36 cellular contexts compared by ENCODE assay signal in genomic region chr9:116741742-116742141, GRCh38.
"Had no signal": no experiment of that assay in that cellular context is flagged by ENCODE, and none has a peak within 500 bp of the region (broad histone marks: within the 10 kb centered on the region; RNA-seq: fewer than 3 reads in every experiment).

No MANE protein-coding gene starts in this region.

- H3K36me3 ChIP-seq: ascending aorta, cardiac muscle cell had no signal

- H3K27ac ChIP-seq: ascending aorta, cardiac muscle cell, VCaP had no signal

- H3K4me1 Mint-ChIP-seq: activated CD4-positive, alpha-beta T cell treated with anti-CD3 and anti-CD28 coated beads, Interleukin-2, amount 10 ng/mL, durations not matched to agents 24 days and 14 days; activated naive CD4-positive, alpha-beta T cell treated with anti-CD3 and anti-CD28 coated beads, Interleukin-2, amount 10 ng/mL, durations not matched to agents 7 days and 5 days; activated naive CD4-positive, alpha-beta T cell treated with anti-CD3 and anti-CD28 coated beads, Interleukin-2, amount 50 U/mL, for 24 hours; activated naive CD8-positive, alpha-beta T cell treated with anti-CD3 and anti-CD28 coated beads, Interleukin-2, amount 10 ng/mL, durations not matched to agents 7 days and 5 days; activated naive CD8-positive, alpha-beta T cell treated with anti-CD3 and anti-CD28 coated beads, Interleukin-2, amount 50 U/mL, for 24 hours had no signal

- FAIRE-seq: bronchial epithelial cell, TTC549 had no signal

- H3K9me3 ChIP-seq: ascending aorta had no signal

- H3K27ac Mint-ChIP-seq: activated B cell treated with CpG ODN at 0.5 μM for 24 hours; activated CD4-positive, alpha-beta memory T cell treated with anti-CD3 and anti-CD28 coated beads, Interleukin-2, amount 10 ng/mL, durations not matched to agents 7 days and 5 days; activated CD4-positive, alpha-beta T cell treated with anti-CD3 and anti-CD28 coated beads, Interleukin-2, amount 10 ng/mL, durations not matched to agents 24 days and 14 days; activated CD8-positive, alpha-beta memory T cell treated with anti-CD3 and anti-CD28 coated beads, Interleukin-2, amount 10 ng/mL, durations not matched to agents 7 days and 5 days; activated CD8-positive, alpha-beta T cell treated with anti-CD3 and anti-CD28 coated beads, Interleukin-2, amount 10 ng/mL, durations not matched to agents 7 days and 5 days; activated naive CD4-positive, alpha-beta T cell treated with anti-CD3 and anti-CD28 coated beads, Interleukin-2, amount 10 ng/mL, durations not matched to agents 7 days and 5 days; activated naive CD4-positive, alpha-beta T cell treated with anti-CD3 and anti-CD28 coated beads, Interleukin-2, amount 50 U/mL, for 24 hours; activated naive CD8-positive, alpha-beta T cell; activated naive CD8-positive, alpha-beta T cell treated with anti-CD3 and anti-CD28 coated beads, Interleukin-2, amount 10 ng/mL, durations not matched to agents 7 days and 5 days; activated naive CD8-positive, alpha-beta T cell treated with anti-CD3 and anti-CD28 coated beads, Interleukin-2, amount 50 U/mL, for 24 hours; activated T-cell treated with anti-CD3 and anti-CD28 coated beads, Interleukin-2, amount 50 U/mL, for 24 hours; activated T-helper 2 cell treated with anti-CD3 and anti-CD28 coated beads, Interferon-gamma antibody, Interleukin-2, Interleukin-4, amounts not matched to agents 10 μg/mL and 5 μg/mL and 100 μg/mL, durations not matched to agents 14 hours and 24 hours and 36 hours; brain; T-helper 1 cell treated with Interleukin-12 subunit alpha and Interleukin-12 subunit beta and Interleukin-4 antibody, amounts not matched to agents 30 μg/mL and 1 μg/mL, for 36 hours; T-helper 2 cell treated with Interferon-gamma antibody and Interleukin-4, amounts not matched to agents 5 μg/mL and 100 μg/mL, for 36 hours had no signal

- H3K9me3 Mint-ChIP-seq: activated B cell treated with CpG ODN at 0.5 μM for 24 hours; activated CD4-positive, alpha-beta memory T cell treated with anti-CD3 and anti-CD28 coated beads, Interleukin-2, amount 10 ng/mL, durations not matched to agents 7 days and 5 days; activated CD4-positive, alpha-beta T cell treated with anti-CD3 and anti-CD28 coated beads, Interleukin-2, amount 10 ng/mL, durations not matched to agents 24 days and 14 days; activated naive CD4-positive, alpha-beta T cell treated with anti-CD3 and anti-CD28 coated beads, Interleukin-2, amount 10 ng/mL, durations not matched to agents 7 days and 5 days; activated naive CD4-positive, alpha-beta T cell treated with anti-CD3 and anti-CD28 coated beads, Interleukin-2, amount 50 U/mL, for 24 hours; activated naive CD8-positive, alpha-beta T cell treated with anti-CD3 and anti-CD28 coated beads, Interleukin-2, amount 10 ng/mL, durations not matched to agents 7 days and 5 days; activated naive CD8-positive, alpha-beta T cell treated with anti-CD3 and anti-CD28 coated beads, Interleukin-2, amount 50 U/mL, for 24 hours; activated T-cell treated with anti-CD3 and anti-CD28 coated beads, Interleukin-2, amount 50 U/mL, for 24 hours; activated T-helper 2 cell treated with anti-CD3 and anti-CD28 coated beads, Interferon-gamma antibody, Interleukin-2, Interleukin-4, amounts not matched to agents 10 μg/mL and 5 μg/mL and 100 μg/mL, durations not matched to agents 14 hours and 24 hours and 36 hours; brain; central memory CD8-positive, alpha-beta T cell; T-helper 1 cell treated with Interleukin-12 subunit alpha and Interleukin-12 subunit beta and Interleukin-4 antibody, amounts not matched to agents 30 μg/mL and 1 μg/mL, for 36 hours; T-helper 2 cell treated with Interferon-gamma antibody and Interleukin-4, amounts not matched to agents 5 μg/mL and 100 μg/mL, for 36 hours had no signal

- ATAC-seq: activated CD8-positive, alpha-beta memory T cell treated with anti-CD3 and anti-CD28 coated beads, Interleukin-2, amount 10 ng/mL, durations not matched to agents 7 days and 5 days; activated CD8-positive, alpha-beta T cell treated with anti-CD3 and anti-CD28 coated beads, Interleukin-2, amount 10 ng/mL, durations not matched to agents 7 days and 5 days had no signal

- H3K4me3 Mint-ChIP-seq: activated B cell treated with CpG ODN at 0.5 μM for 24 hours; activated CD4-positive, alpha-beta memory T cell treated with anti-CD3 and anti-CD28 coated beads, Interleukin-2, amount 10 ng/mL, durations not matched to agents 7 days and 5 days; activated CD4-positive, alpha-beta T cell treated with anti-CD3 and anti-CD28 coated beads, Interleukin-2, amount 10 ng/mL, durations not matched to agents 24 days and 14 days; activated CD8-positive, alpha-beta memory T cell treated with anti-CD3 and anti-CD28 coated beads, Interleukin-2, amount 10 ng/mL, durations not matched to agents 7 days and 5 days; activated CD8-positive, alpha-beta T cell treated with anti-CD3 and anti-CD28 coated beads, Interleukin-2, amount 10 ng/mL, durations not matched to agents 7 days and 5 days; activated naive CD4-positive, alpha-beta T cell treated with anti-CD3 and anti-CD28 coated beads, Interleukin-2, amount 10 ng/mL, durations not matched to agents 7 days and 5 days; activated naive CD4-positive, alpha-beta T cell treated with anti-CD3 and anti-CD28 coated beads, Interleukin-2, amount 50 U/mL, for 24 hours; activated naive CD8-positive, alpha-beta T cell; activated naive CD8-positive, alpha-beta T cell treated with anti-CD3 and anti-CD28 coated beads, Interleukin-2, amount 10 ng/mL, durations not matched to agents 7 days and 5 days; activated naive CD8-positive, alpha-beta T cell treated with anti-CD3 and anti-CD28 coated beads, Interleukin-2, amount 50 U/mL, for 24 hours; activated T-cell treated with anti-CD3 and anti-CD28 coated beads, Interleukin-2, amount 50 U/mL, for 24 hours; brain; central memory CD8-positive, alpha-beta T cell; T-helper 1 cell treated with Interleukin-12 subunit alpha and Interleukin-12 subunit beta and Interleukin-4 antibody, amounts not matched to agents 30 μg/mL and 1 μg/mL, for 36 hours; T-helper 2 cell treated with Interferon-gamma antibody and Interleukin-4, amounts not matched to agents 5 μg/mL and 100 μg/mL, for 36 hours had no signal

- H3K4me3 ChIP-seq: ascending aorta, cardiac muscle cell had no signal

- H3K4me1 ChIP-seq: ascending aorta had no signal

- H3K36me3 Mint-ChIP-seq: activated CD8-positive, alpha-beta memory T cell treated with anti-CD3 and anti-CD28 coated beads, Interleukin-2, amount 10 ng/mL, durations not matched to agents 7 days and 5 days; activated naive CD4-positive, alpha-beta T cell treated with anti-CD3 and anti-CD28 coated beads, Interleukin-2, amount 10 ng/mL, durations not matched to agents 7 days and 5 days; activated naive CD4-positive, alpha-beta T cell treated with anti-CD3 and anti-CD28 coated beads, Interleukin-2, amount 50 U/mL, for 24 hours; activated naive CD8-positive, alpha-beta T cell; activated naive CD8-positive, alpha-beta T cell treated with anti-CD3 and anti-CD28 coated beads, Interleukin-2, amount 10 ng/mL, durations not matched to agents 7 days and 5 days; brain had no signal

- DNase-seq: activated B cell treated with CpG ODN at 0.5 μM for 24 hours; activated CD4-positive, alpha-beta memory T cell treated with anti-CD3 and anti-CD28 coated beads, Interleukin-2, amount 10 ng/mL, durations not matched to agents 7 days and 5 days; activated CD4-positive, alpha-beta T cell treated with anti-CD3 and anti-CD28 coated beads for 4 hours; activated CD4-positive, alpha-beta T cell treated with anti-CD3 and anti-CD28 coated beads, Interleukin-2, amount 10 ng/mL, durations not matched to agents 24 days and 14 days; activated CD4-positive, alpha-beta T cell treated with anti-CD3 and anti-CD28 coated beads, Interleukin-2, amount 50 U/mL, for 1 hour; activated CD4-positive, alpha-beta T cell treated with anti-CD3 and anti-CD28 coated beads, Interleukin-2, amount 50 U/mL, for 48 hours; activated CD4-positive, CD25-positive, alpha-beta regulatory T cell treated with anti-CD3 and anti-CD28 coated beads, Interleukin-2, amount 50 U/mL, for 72 hours; activated CD8-positive, alpha-beta memory T cell treated with anti-CD3 and anti-CD28 coated beads for 24 hours; activated CD8-positive, alpha-beta memory T cell treated with anti-CD3 and anti-CD28 coated beads, Interleukin-2, amount 10 ng/mL, durations not matched to agents 7 days and 5 days; activated CD8-positive, alpha-beta memory T cell treated with anti-CD3 and anti-CD28 coated beads, Interleukin-2, amount 50 U/mL, for 48 hours; activated CD8-positive, alpha-beta T cell treated with anti-CD3 and anti-CD28 coated beads, Interleukin-2, amount 10 ng/mL, durations not matched to agents 7 days and 5 days; activated effector memory CD4-positive, alpha-beta T cell treated with Interleukin-2 at 50 U/mL for 16 hours; activated gamma-delta T cell; activated naive CD4-positive, alpha-beta T cell treated with anti-CD3 and anti-CD28 coated beads, Interleukin-2, amount 10 ng/mL, durations not matched to agents 7 days and 5 days; activated naive CD4-positive, alpha-beta T cell treated with Interleukin-2 at 50 U/mL for 16 hours; activated naive CD8-positive, alpha-beta T cell treated with anti-CD3 and anti-CD28 coated beads, Interleukin-2, amount 10 ng/mL, durations not matched to agents 7 days and 5 days; activated naive CD8-positive, alpha-beta T cell treated with anti-CD3 and anti-CD28 coated beads, Interleukin-2, amount 50 U/mL, for 24 hours; activated T-cell treated with anti-CD3 and anti-CD28 coated beads, Interleukin-2, amount 50 U/mL, for 24 hours; activated T-cell treated with anti-CD3 and anti-CD28 coated beads, Interleukin-2, amount 50 U/mL, for 48 hours; amygdala; anterior cingulate cortex; cerebellar nuclear complex; T-helper 2 cell; T-helper 9 cell had no signal

- H3K27me3 ChIP-seq: ascending aorta had no signal

- H3K27me3 Mint-ChIP-seq: activated B cell treated with CpG ODN at 0.5 μM for 24 hours; activated CD4-positive, alpha-beta memory T cell treated with anti-CD3 and anti-CD28 coated beads, Interleukin-2, amount 10 ng/mL, durations not matched to agents 7 days and 5 days; activated CD4-positive, alpha-beta T cell treated with anti-CD3 and anti-CD28 coated beads, Interleukin-2, amount 10 ng/mL, durations not matched to agents 24 days and 14 days; activated naive CD8-positive, alpha-beta T cell treated with anti-CD3 and anti-CD28 coated beads, Interleukin-2, amount 10 ng/mL, durations not matched to agents 7 days and 5 days had no signal
